Comparison of ENCODE assay signal across 18 cellular contexts in genomic region chr7:142455392-142455791, GRCh38.
DNase-seq lines count a peak whose midpoint lies in the region; ATAC-seq and TF ChIP-seq lines count a peak whose summit lies in the region.
"Had no signal": no experiment of that assay in that cellular context is flagged by ENCODE, and none has a peak within 500 bp of the region (broad histone marks: within the 10 kb centered on the region; RNA-seq: fewer than 3 reads in every experiment).

No MANE protein-coding gene starts in this region.

- no peak for TF ChIP-seq POLR2A in breast epithelium (IDR thresholded peaks at IDR 0.05)

- H3K9me3 Mint-ChIP-seq in activated CD4-positive, alpha-beta T cell treated with anti-CD3 and anti-CD28 coated beads, Interleukin-2, amount 10 ng/mL, durations not matched to agents 24 days and 14 days = no peaks in the 10 kb centered on the region
- no peaks in the 10 kb centered on the region for H3K9me3 Mint-ChIP-seq in activated CD4-positive, alpha-beta memory T cell treated with anti-CD3 and anti-CD28 coated beads, Interleukin-2, amount 10 ng/mL, durations not matched to agents 7 days and 5 days
- H3K9me3 Mint-ChIP-seq: GM23338 had no signal

- no peak for ATAC-seq in HG02798 (IDR thresholded peaks at IDR 0.05; ENCODE audit: poor library complexity, unreplicated experiment)
- ATAC-seq: GM23338 had no signal

- H3K27ac Mint-ChIP-seq in activated CD4-positive, alpha-beta T cell treated with anti-CD3 and anti-CD28 coated beads, Interleukin-2, amount 10 ng/mL, durations not matched to agents 24 days and 14 days = peak overlapping the region; percentile 72
- H3K27ac Mint-ChIP-seq in activated CD4-positive, alpha-beta memory T cell treated with anti-CD3 and anti-CD28 coated beads, Interleukin-2, amount 10 ng/mL, durations not matched to agents 7 days and 5 days = peak overlapping the region; percentile 62
- H3K27ac Mint-ChIP-seq: GM23338 had no signal

- CTCF ChIA-PET in activated CD4-positive, alpha-beta memory T cell treated with anti-CD3 and anti-CD28 coated beads, Interleukin-2, amount 10 ng/mL, durations not matched to agents 7 days and 5 days (lab: Charles Lee) = interaction anchor here (0.9 to 2.3 kb wide), 4 partner anchors 8 to 28 kb away, joined by 3 to 9 read pairs (median 6); no protein-coding TSS in a partner anchor

- H3K4me3 ChIP-seq in breast epithelium = no peak overlapping the region
- H3K4me3 ChIP-seq: GM23338, transverse colon had no signal

- no peaks in the 10 kb centered on the region for H3K36me3 Mint-ChIP-seq in activated CD4-positive, alpha-beta T cell treated with anti-CD3 and anti-CD28 coated beads, Interleukin-2, amount 10 ng/mL, durations not matched to agents 24 days and 14 days (ENCODE audit: low read depth)
- H3K36me3 Mint-ChIP-seq in activated CD4-positive, alpha-beta memory T cell treated with anti-CD3 and anti-CD28 coated beads, Interleukin-2, amount 10 ng/mL, durations not matched to agents 7 days and 5 days (ENCODE audit: low read depth) = no peaks in the 10 kb centered on the region

- intact Hi-C loops in activated CD4-positive, alpha-beta T cell treated with anti-CD3 and anti-CD28 coated beads, Interleukin-2, amount 10 ng/mL, durations not matched to agents 24 days and 14 days (cut with micrococcal nuclease) = loop anchor here (5.0 kb wide), 1 partner anchor 42 kb away; no protein-coding TSS in a partner anchor
- intact Hi-C loops in breast epithelium (cut with DNase I; ENCODE audit: low total_unique reads) = no loop called here

- H3K27me3 ChIP-seq in breast epithelium = no peaks in the 10 kb centered on the region
- H3K27me3 ChIP-seq: transverse colon had no signal

- no peaks in the 10 kb centered on the region for H3K36me3 ChIP-seq in breast epithelium
- H3K36me3 ChIP-seq: transverse colon had no signal

- H3K4me3 Mint-ChIP-seq in activated CD4-positive, alpha-beta T cell treated with anti-CD3 and anti-CD28 coated beads, Interleukin-2, amount 10 ng/mL, durations not matched to agents 24 days and 14 days = peak overlapping the region; percentile 73
- H3K4me3 Mint-ChIP-seq in activated CD4-positive, alpha-beta memory T cell treated with anti-CD3 and anti-CD28 coated beads, Interleukin-2, amount 10 ng/mL, durations not matched to agents 7 days and 5 days = peak overlapping the region; percentile 57
- H3K4me3 Mint-ChIP-seq: GM23338 had no signal

- no peaks in the 10 kb centered on the region for H3K4me1 ChIP-seq in breast epithelium
- H3K4me1 ChIP-seq: transverse colon had no signal

- H3K9me3 ChIP-seq in breast epithelium = no peaks in the 10 kb centered on the region
- H3K9me3 ChIP-seq: SK-N-SH, transverse colon had no signal

- peaks cover 44% of the 10 kb centered on the region for H3K4me1 Mint-ChIP-seq in activated CD4-positive, alpha-beta T cell treated with anti-CD3 and anti-CD28 coated beads, Interleukin-2, amount 10 ng/mL, durations not matched to agents 24 days and 14 days
- H3K4me1 Mint-ChIP-seq in activated CD4-positive, alpha-beta memory T cell treated with anti-CD3 and anti-CD28 coated beads, Interleukin-2, amount 10 ng/mL, durations not matched to agents 7 days and 5 days = peaks cover 35% of the 10 kb centered on the region

- peaks cover 5% of the 10 kb centered on the region for H3K27me3 Mint-ChIP-seq in activated CD4-positive, alpha-beta T cell treated with anti-CD3 and anti-CD28 coated beads, Interleukin-2, amount 10 ng/mL, durations not matched to agents 24 days and 14 days
- H3K27me3 Mint-ChIP-seq in activated CD4-positive, alpha-beta memory T cell treated with anti-CD3 and anti-CD28 coated beads, Interleukin-2, amount 10 ng/mL, durations not matched to agents 7 days and 5 days = peaks cover 6% of the 10 kb centered on the region

- DNase-seq in activated CD4-positive, alpha-beta T cell treated with anti-CD3 and anti-CD28 coated beads, Interleukin-2, amount 10 ng/mL, durations not matched to agents 24 days and 14 days = no peak
- DNase-seq in activated CD4-positive, alpha-beta T cell treated with anti-CD3 and anti-CD28 coated beads for 1 hour = no peak
- DNase-seq in Daoy (ENCODE audit: low read depth) = peak; percentile 51
- no peak for DNase-seq in activated CD4-positive, alpha-beta memory T cell treated with anti-CD3 and anti-CD28 coated beads, Interleukin-2, amount 10 ng/mL, durations not matched to agents 7 days and 5 days
- DNase-seq in glomerular visceral epithelial cell (ENCODE audit: extremely low spot score) = peak; percentile 32
- DNase-seq in breast epithelium (ENCODE audit: low spot score in 2 of 2) = no peak
- DNase-seq in NCI-H82 (lab: John Stamatoyannopoulos, UW) = no peak
- DNase-seq: DMS79; effector CD8-positive, alpha-beta T cell; head of caudate nucleus; NCI-H1930; NCI-H446; NK-92 treated with Interleukin-12 subunit alpha and Interleukin-12 subunit beta, amount 100 ng/mL, for 24 hours; nucleus accumbens; SK-N-SH; transverse colon had no signal

- POLR2A ChIA-PET in activated CD4-positive, alpha-beta memory T cell treated with anti-CD3 and anti-CD28 coated beads, Interleukin-2, amount 10 ng/mL, durations not matched to agents 7 days and 5 days (lab: Charles Lee) = interaction anchor here (0.9 to 1.2 kb wide), 3 partner anchors 15 to 352 kb away, joined by 3 to 4 read pairs (median 3); no protein-coding TSS in a partner anchor

- H3K27ac ChIP-seq in breast epithelium = no peak overlapping the region
- H3K27ac ChIP-seq: transverse colon had no signal

- no peak for TF ChIP-seq CTCF in breast epithelium (IDR thresholded peaks at IDR 0.05)

Comparison
In these comparisons a context has a peak if more than half of its experiments do, and no peak if none do; other contexts are left out.
1. DNase-seq: peak in Daoy (single experiment) and glomerular visceral epithelial cell (single experiment); none in activated CD4-positive, alpha-beta T cell treated with anti-CD3 and anti-CD28 coated beads, Interleukin-2, amount 10 ng/mL, durations not matched to agents 24 days and 14 days (single experiment), activated CD4-positive, alpha-beta T cell treated with anti-CD3 and anti-CD28 coated beads for 1 hour (single experiment), activated CD4-positive, alpha-beta memory T cell treated with anti-CD3 and anti-CD28 coated beads, Interleukin-2, amount 10 ng/mL, durations not matched to agents 7 days and 5 days (single experiment), breast epithelium (0 of 2) and NCI-H82 (single experiment).